Comparison of ENCODE assay signal across 25 cellular contexts in genomic region chr18:78477840-78478239, GRCh38.
DNase-seq lines count a peak whose midpoint lies in the region; ATAC-seq, FAIRE-seq and TF ChIP-seq lines count a peak whose summit lies in the region.
"Had no signal": no experiment of that assay in that cellular context is flagged by ENCODE, and none has a peak within 500 bp of the region (broad histone marks: within the 10 kb centered on the region; RNA-seq: fewer than 3 reads in every experiment).

No MANE protein-coding gene starts in this region.

- TF ChIP-seq POLR2A in esophagus muscularis mucosa (IDR thresholded peaks at IDR 0.05; ENCODE audit: low read depth), result no peak

- H3K4me1 ChIP-seq in esophagus muscularis mucosa (no peaks in the 10 kb centered on the region), ascending aorta (no peaks in the 10 kb centered on the region), aorta (ENCODE audit: control insufficient read depth in 1 of 2, insufficient read depth in 2 of 2, low read length in 2 of 2) (no peaks in the 10 kb centered on the region)
- H3K4me1 ChIP-seq: A549; BE2C; BLaER1 treated with 17β-estradiol and CSF1 and Interleukin-3, amounts not matched to agents 10 nM and 100 nM; HAP-1 had no signal

- 59% methylated on average over 9 of the region's 9 CpGs for WGBS in esophagus muscularis mucosa
- 54 to 62% methylated on average over 9 of the region's 9 CpGs for WGBS in aorta, 2 donors

- H3K27me3 ChIP-seq in esophagus muscularis mucosa (peaks cover 0 to 17% (median 0%) of the 10 kb centered on the region in 4 donors), ascending aorta (no peaks in the 10 kb centered on the region), aorta (ENCODE audit: control insufficient read depth in 1 of 2, insufficient read depth in 2 of 2, low read length in 1 of 2) (no peaks in the 10 kb centered on the region)
- H3K27me3 ChIP-seq: BE2C; BLaER1 treated with 17β-estradiol and CSF1 and Interleukin-3, amounts not matched to agents 10 nM and 100 nM had no signal

- H3K4me3 Mint-ChIP-seq in neural crest cell (no peak overlapping the region), osteocyte (ENCODE audit: unreplicated experiment) (no peak overlapping the region)
- H3K4me3 Mint-ChIP-seq: CD14-positive monocyte; CD4-positive, alpha-beta T cell; CD8-positive, alpha-beta memory T cell; GM23338; HFFc6 had no signal

- no peaks in the 10 kb centered on the region for H3K9me3 ChIP-seq in esophagus muscularis mucosa
- no peaks in the 10 kb centered on the region for H3K9me3 ChIP-seq in ascending aorta
- H3K9me3 ChIP-seq in aorta (ENCODE audit: control insufficient read depth, low read length), result no peaks in the 10 kb centered on the region
- H3K9me3 ChIP-seq: A549; BE2C; BLaER1 treated with 17β-estradiol and CSF1 and Interleukin-3, amounts not matched to agents 10 nM and 100 nM; HAP-1 had no signal

- H3K27ac Mint-ChIP-seq in neural crest cell (ENCODE audit: unreplicated experiment), result peak overlapping the region; percentile 27
- H3K27ac Mint-ChIP-seq in osteocyte (ENCODE audit: unreplicated experiment), result no peak overlapping the region
- H3K27ac Mint-ChIP-seq: CD14-positive monocyte; CD4-positive, alpha-beta T cell; CD8-positive, alpha-beta memory T cell; GM23338; HFFc6 had no signal

- H3K27me3 Mint-ChIP-seq in neural crest cell (ENCODE audit: low read depth) (no peaks in the 10 kb centered on the region), osteocyte (ENCODE audit: unreplicated experiment) (no peaks in the 10 kb centered on the region)
- H3K27me3 Mint-ChIP-seq: CD4-positive, alpha-beta T cell had no signal

- H3K36me3 Mint-ChIP-seq in neural crest cell (ENCODE audit: low read depth) (no peaks in the 10 kb centered on the region), osteocyte (ENCODE audit: unreplicated experiment) (no peaks in the 10 kb centered on the region)
- H3K36me3 Mint-ChIP-seq: CD14-positive monocyte had no signal

- H3K27ac ChIP-seq in esophagus muscularis mucosa (replicated peaks in 1 of 4), result no peak overlapping the region
- no peak overlapping the region for H3K27ac ChIP-seq in ascending aorta
- no peak overlapping the region for H3K27ac ChIP-seq in aorta (ENCODE audit: low read depth in 1 of 2, low read length in 2 of 2)
- H3K27ac ChIP-seq: A549; BLaER1 treated with 17β-estradiol and CSF1 and Interleukin-3, amounts not matched to agents 10 nM and 100 nM had no signal

- H3K4me3 ChIP-seq in esophagus muscularis mucosa, result no peak overlapping the region
- H3K4me3 ChIP-seq in ascending aorta, result no peak overlapping the region
- H3K4me3 ChIP-seq in aorta (ENCODE audit: low read length in 2 of 2), result no peak overlapping the region
- H3K4me3 ChIP-seq: A549; BLaER1 treated with 17β-estradiol and CSF1 and Interleukin-3, amounts not matched to agents 10 nM and 100 nM; GM23338; HAP-1 had no signal

- H3K9me3 Mint-ChIP-seq in neural crest cell (no peaks in the 10 kb centered on the region), osteocyte (ENCODE audit: unreplicated experiment) (peaks cover 36% of the 10 kb centered on the region)

- DNase-seq in esophagus muscularis mucosa (ENCODE audit: extremely low spot score) (peak; percentile 80), neural crest cell (ENCODE audit: low read depth, low spot score) (no peak), osteocyte (ENCODE audit: extremely low spot score, unreplicated experiment) (peak; percentile 81), RPMI8226 (no peak), ascending aorta (ENCODE audit: low spot score in 2 of 2) (no peak), aorta (no peak), D721Med (ENCODE audit: insufficient read length, low spot score) (no peak)
- DNase-seq: 8988T; ACHN; AML-193; BE2C; CD4-positive, alpha-beta T cell; CD8-positive, alpha-beta memory T cell; DMS53; DMS79 treated with DMSO at 0.1 percent for 48 hours; GF-D8; HFFc6 had no signal

- no peak for ATAC-seq in aorta (ENCODE audit: low FRiP score)
- ATAC-seq: A549, GM23338 had no signal

- TF ChIP-seq EP300 in esophagus muscularis mucosa (IDR thresholded peaks at IDR 0.05), result no peak

- H3K4me1 Mint-ChIP-seq in neural crest cell, result no peaks in the 10 kb centered on the region
- H3K4me1 Mint-ChIP-seq in osteocyte (ENCODE audit: unreplicated experiment), result no peaks in the 10 kb centered on the region
- H3K4me1 Mint-ChIP-seq: CD14-positive monocyte; CD8-positive, alpha-beta memory T cell; GM23338 had no signal

- H3K36me3 ChIP-seq in esophagus muscularis mucosa (no peaks in the 10 kb centered on the region), ascending aorta (no peaks in the 10 kb centered on the region), aorta (ENCODE audit: control insufficient read depth in 1 of 2, insufficient read depth in 2 of 2, low read length in 1 of 2) (no peaks in the 10 kb centered on the region)
- H3K36me3 ChIP-seq: BE2C; BLaER1 treated with 17β-estradiol and CSF1 and Interleukin-3, amounts not matched to agents 10 nM and 100 nM; HAP-1 had no signal

- TF ChIP-seq CTCF in esophagus muscularis mucosa (IDR thresholded peaks at IDR 0.05) (no peak), neural crest cell (conservative IDR thresholded peaks at IDR 0.05) (no peak), osteocyte (IDR thresholded peaks at IDR 0.05) (no peak), ascending aorta (IDR thresholded peaks at IDR 0.05) (no peak), D721Med (IDR thresholded peaks at IDR 0.05; ENCODE audit: insufficient read depth, missing control alignments) (no peak)

- intact Hi-C loops in esophagus muscularis mucosa (cut with DNase I) (no loop called here), ascending aorta (cut with DNase I) (no loop called here), aorta (cut with DNase I) (loop anchor here in 1 of 2 donors (10.0 kb wide), 1 partner anchor 57 kb away; no protein-coding TSS in a partner anchor)

- FAIRE-seq in D721Med (lab: Jason Lieb, UNC), result no peak
- FAIRE-seq: A549, GM12891, GM18507, H54 had no signal

Comparison
In these comparisons a context has a peak if more than half of its experiments do, and no peak if none do; other contexts are left out.
1. DNase-seq: peak in esophagus muscularis mucosa (single experiment) and osteocyte (single experiment); none in neural crest cell (single experiment), RPMI8226 (single experiment), ascending aorta (0 of 2), aorta (0 of 2) and D721Med (single experiment).